21 cellular contexts compared by ENCODE assay signal in the genomic region with DNA sequence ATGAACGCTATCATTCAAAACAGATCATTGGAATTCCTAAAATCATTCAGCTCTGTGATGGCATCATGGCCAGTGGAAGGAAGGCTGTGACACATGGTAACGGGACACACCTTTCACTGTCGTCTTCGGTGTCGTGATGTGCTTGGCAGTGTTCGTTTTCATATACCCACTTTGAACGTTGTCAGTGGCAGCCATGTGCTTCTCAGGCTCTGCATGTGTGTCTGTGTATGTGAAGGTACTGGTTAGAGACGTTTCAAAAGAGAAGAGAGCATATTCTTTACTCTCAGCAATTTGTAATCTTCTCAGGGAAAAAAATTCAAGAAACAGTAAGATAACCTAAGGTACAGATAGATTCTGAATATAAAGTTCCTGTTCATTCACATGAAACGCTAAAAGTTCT.
A peak's percentile ranks its signal among the peaks of the same experiment; 100 is the strongest.
DNase-seq lines count a peak whose midpoint lies in the region; ATAC-seq and TF ChIP-seq lines count a peak whose summit lies in the region.
"Had no signal": no experiment of that assay in that cellular context is flagged by ENCODE, and none has a peak within 500 bp of the region (broad histone marks: within the 10 kb centered on the region; RNA-seq: fewer than 3 reads in every experiment).

No MANE protein-coding gene starts in this region.

- H3K27ac ChIP-seq in body of pancreas, result peak overlapping the region; percentile 80 to 93 (median 87)
- no peak overlapping the region for H3K27ac ChIP-seq in foreskin keratinocyte
- H3K27ac ChIP-seq: 22Rv1, A549, C4-2B, HL-60 had no signal

- no peak for TF ChIP-seq POLR2A in body of pancreas (IDR thresholded peaks at IDR 0.05)

- POLR2A ChIA-PET in activated CD4-positive, alpha-beta T cell treated with anti-CD3 and anti-CD28 coated beads for 36 hours (lab: Charles Lee), result no interaction called here

- H3K27ac Mint-ChIP-seq in activated CD4-positive, alpha-beta T cell treated with anti-CD3 and anti-CD28 coated beads, Interleukin-2, amount 10 ng/mL, durations not matched to agents 24 days and 14 days, result peak overlapping the region; percentile 26
- H3K27ac Mint-ChIP-seq in activated CD4-positive, alpha-beta T cell treated with anti-CD3 and anti-CD28 coated beads for 36 hours, result no peak overlapping the region
- peak overlapping the region in 4 of 6 donors; percentile 22 to 80 (median 54) for H3K27ac Mint-ChIP-seq in immature natural killer cell
- H3K27ac Mint-ChIP-seq: CD4-positive, alpha-beta T cell; HFFc6 had no signal

- WGBS in body of pancreas, 2 donors, result 36 to 51% methylated on average over 9 of the region's 9 CpGs

- intact Hi-C loops in activated CD4-positive, alpha-beta T cell treated with anti-CD3 and anti-CD28 coated beads, Interleukin-2, amount 10 ng/mL, durations not matched to agents 24 days and 14 days (cut with micrococcal nuclease), result no loop called here
- intact Hi-C loops in activated CD4-positive, alpha-beta T cell treated with anti-CD3 and anti-CD28 coated beads for 36 hours (cut with DNase I, micrococcal nuclease), result no loop called here
- intact Hi-C loops in body of pancreas (cut with DNase I), result no loop called here

- H3K9me3 Mint-ChIP-seq in activated CD4-positive, alpha-beta T cell treated with anti-CD3 and anti-CD28 coated beads, Interleukin-2, amount 10 ng/mL, durations not matched to agents 24 days and 14 days, result no peaks in the 10 kb centered on the region
- no peaks in the 10 kb centered on the region for H3K9me3 Mint-ChIP-seq in activated CD4-positive, alpha-beta T cell treated with anti-CD3 and anti-CD28 coated beads for 36 hours (ENCODE audit: low read depth)
- no peaks in the 10 kb centered on the region for H3K9me3 Mint-ChIP-seq in immature natural killer cell
- H3K9me3 Mint-ChIP-seq: CD4-positive, alpha-beta T cell; HFFc6 had no signal

- H3K4me1 ChIP-seq in body of pancreas, result peaks cover 39% of the 10 kb centered on the region
- no peaks in the 10 kb centered on the region for H3K4me1 ChIP-seq in foreskin keratinocyte
- H3K4me1 ChIP-seq: A549 had no signal

- no peak overlapping the region for H3K4me3 ChIP-seq in body of pancreas
- H3K4me3 ChIP-seq: A549 had no signal

- no peaks in the 10 kb centered on the region for H3K36me3 ChIP-seq in body of pancreas (replicated peaks in 1 of 2; ENCODE audit: insufficient read depth in 1 of 2, low read depth in 2 of 2)

- no peak for DNase-seq in activated CD4-positive, alpha-beta T cell treated with anti-CD3 and anti-CD28 coated beads, Interleukin-2, amount 10 ng/mL, durations not matched to agents 24 days and 14 days
- DNase-seq in activated CD4-positive, alpha-beta T cell treated with anti-CD3 and anti-CD28 coated beads for 36 hours, result no peak
- no peak for DNase-seq in body of pancreas
- no peak for DNase-seq in immature natural killer cell
- DNase-seq in foreskin keratinocyte, result no peak
- no peak for DNase-seq in NCI-H446 (lab: John Stamatoyannopoulos, UW)
- no peak for DNase-seq in DMS153 treated with DMSO at 0.1 percent for 48 hours (lab: John Stamatoyannopoulos, UW; ENCODE audit: unreplicated experiment)
- DNase-seq: AML-193; CD4-positive, alpha-beta T cell; DMS153; DMS79 treated with DMSO at 0.1 percent for 48 hours; GF-D8; GOT3; H7; HFFc6 had no signal

- H3K4me3 Mint-ChIP-seq in activated CD4-positive, alpha-beta T cell treated with anti-CD3 and anti-CD28 coated beads, Interleukin-2, amount 10 ng/mL, durations not matched to agents 24 days and 14 days, result no peak overlapping the region
- no peak overlapping the region for H3K4me3 Mint-ChIP-seq in activated CD4-positive, alpha-beta T cell treated with anti-CD3 and anti-CD28 coated beads for 36 hours
- no peak overlapping the region for H3K4me3 Mint-ChIP-seq in immature natural killer cell
- H3K4me3 Mint-ChIP-seq: CD4-positive, alpha-beta T cell; HFFc6 had no signal

- H3K36me3 Mint-ChIP-seq in activated CD4-positive, alpha-beta T cell treated with anti-CD3 and anti-CD28 coated beads, Interleukin-2, amount 10 ng/mL, durations not matched to agents 24 days and 14 days (ENCODE audit: low read depth), result peaks cover 51% of the 10 kb centered on the region
- H3K36me3 Mint-ChIP-seq in activated CD4-positive, alpha-beta T cell treated with anti-CD3 and anti-CD28 coated beads for 36 hours (ENCODE audit: low read depth), result peaks cover 44% of the 10 kb centered on the region
- H3K36me3 Mint-ChIP-seq in immature natural killer cell, result peaks cover 30 to 69% (median 44%) of the 10 kb centered on the region in 3 donors

- no peak for TF ChIP-seq CTCF in body of pancreas (IDR thresholded peaks at IDR 0.05)
- TF ChIP-seq CTCF in foreskin keratinocyte (conservative IDR thresholded peaks at IDR 0.05), result no peak

- no peaks in the 10 kb centered on the region for H3K9me3 ChIP-seq in body of pancreas
- H3K9me3 ChIP-seq: A549, Caco-2 had no signal

- CTCF ChIA-PET in activated CD4-positive, alpha-beta T cell treated with anti-CD3 and anti-CD28 coated beads for 36 hours (lab: Charles Lee), result interaction anchor here (0.7 kb wide), 1 partner anchor 143 kb away, joined by 3 read pairs; no protein-coding TSS in a partner anchor

- no peak for ATAC-seq in activated CD4-positive, alpha-beta T cell treated with anti-CD3 and anti-CD28 coated beads for 36 hours
- ATAC-seq in body of pancreas, result no peak
- no peak for ATAC-seq in foreskin keratinocyte
- ATAC-seq: A549, HCT116 had no signal

- H3K27me3 ChIP-seq in body of pancreas (no peaks in the 10 kb centered on the region), foreskin keratinocyte (no peaks in the 10 kb centered on the region)

- peaks cover 3% of the 10 kb centered on the region for H3K4me1 Mint-ChIP-seq in activated CD4-positive, alpha-beta T cell treated with anti-CD3 and anti-CD28 coated beads, Interleukin-2, amount 10 ng/mL, durations not matched to agents 24 days and 14 days
- H3K4me1 Mint-ChIP-seq in activated CD4-positive, alpha-beta T cell treated with anti-CD3 and anti-CD28 coated beads for 36 hours, result peaks cover 7% of the 10 kb centered on the region
- H3K4me1 Mint-ChIP-seq in immature natural killer cell, result peaks cover 83 to 84% of the 10 kb centered on the region in 2 donors

- H3K27me3 Mint-ChIP-seq in activated CD4-positive, alpha-beta T cell treated with anti-CD3 and anti-CD28 coated beads, Interleukin-2, amount 10 ng/mL, durations not matched to agents 24 days and 14 days, result no peaks in the 10 kb centered on the region
- H3K27me3 Mint-ChIP-seq in activated CD4-positive, alpha-beta T cell treated with anti-CD3 and anti-CD28 coated beads for 36 hours, result no peaks in the 10 kb centered on the region
- H3K27me3 Mint-ChIP-seq in immature natural killer cell (ENCODE audit: low read depth in 3 of 3), result peaks cover 0 to 8% (median 0%) of the 10 kb centered on the region in 3 donors
- H3K27me3 Mint-ChIP-seq: CD4-positive, alpha-beta T cell had no signal
